Comparison of ENCODE assay signal across 1 cellular context in genomic region chr9:133419005-133419404, GRCh38.
TF ChIP-seq lines count a peak whose summit lies in the region.

No MANE protein-coding gene starts in this region.

TF ChIP-seq in GM23338, 12 proteins besides CTCF, POLR2A, EP300 and RAD21 (continued from another document):
- TF ChIP-seq ETS1 (IDR thresholded peaks at IDR 0.05) = no peak
- TF ChIP-seq CREB1 (CRISPR knock-in tag; IDR thresholded peaks at IDR 0.05; ENCODE audit: low read depth) = no peak
- TF ChIP-seq POLR2AphosphoS5 (IDR thresholded peaks at IDR 0.05; ENCODE audit: low read depth) = no peak
- no peak for TF ChIP-seq EZH2 (IDR thresholded peaks at IDR 0.05; ENCODE audit: low read depth, unreplicated experiment)
